Comparison of ENCODE assay signal across 17 cellular contexts in genomic region chr12:52788876-52789636, GRCh38. TPM values are rescaled to one million over a fixed set of nuclear protein-coding genes. Genes with fewer than 3 reads are reported as not detected.
A peak's percentile ranks its signal among the peaks of the same experiment; 100 is the strongest.
DNase-seq lines count a peak whose midpoint lies in the region; ATAC-seq and TF ChIP-seq lines count a peak whose summit lies in the region.
"Had no signal": no experiment of that assay in that cellular context is flagged by ENCODE, and none has a peak within 500 bp of the region (broad histone marks: within the 10 kb centered on the region; RNA-seq: fewer than 3 reads in every experiment).

No MANE protein-coding gene starts in this region.

- H3K9me3 Mint-ChIP-seq in activated T-cell treated with anti-CD3 and anti-CD28 coated beads, Interleukin-2, amount 50 U/mL, for 4 hours: peaks cover 3% of the 10 kb centered on the region
- H3K9me3 Mint-ChIP-seq in nephron progenitor cell: no peaks in the 10 kb centered on the region
- H3K9me3 Mint-ChIP-seq in activated T-helper 17 cell treated with anti-CD3 and anti-CD28 coated beads, Interleukin-2, amount 50 U/mL, for 72 hours: no peaks in the 10 kb centered on the region
- H3K9me3 Mint-ChIP-seq: CD8-positive, alpha-beta T cell had no signal

- H3K36me3 Mint-ChIP-seq in activated T-cell treated with anti-CD3 and anti-CD28 coated beads, Interleukin-2, amount 50 U/mL, for 4 hours (ENCODE audit: insufficient read depth): no peaks in the 10 kb centered on the region
- H3K36me3 Mint-ChIP-seq in nephron progenitor cell (ENCODE audit: low read depth): no peaks in the 10 kb centered on the region
- H3K36me3 Mint-ChIP-seq in activated T-helper 17 cell treated with anti-CD3 and anti-CD28 coated beads, Interleukin-2, amount 50 U/mL, for 72 hours (ENCODE audit: low read depth): no peaks in the 10 kb centered on the region
- H3K36me3 Mint-ChIP-seq: CD14-positive monocyte; CD8-positive, alpha-beta T cell had no signal

- ATAC-seq in activated T-cell treated with anti-CD3 and anti-CD28 coated beads, Interleukin-2, amount 50 U/mL, for 4 hours: no peak
- ATAC-seq in heart left ventricle: no peak
- no peak for ATAC-seq in activated T-helper 17 cell treated with anti-CD3 and anti-CD28 coated beads, Interleukin-2, amount 50 U/mL, for 72 hours (replicated peaks)
- ATAC-seq: CD8-positive, alpha-beta T cell; HCT116 had no signal

- TF ChIP-seq CTCF in heart left ventricle (IDR thresholded peaks at IDR 0.05) (no peak), nephron progenitor cell (IDR thresholded peaks at IDR 0.05) (no peak)

- 90 to 95% (median 93%) methylated on average over 11 of the region's 11 CpGs for WGBS in heart left ventricle, 4 donors

- peaks cover 0 to 6% (median 0%) of the 10 kb centered on the region in 12 donors for H3K4me1 ChIP-seq in heart left ventricle

- peaks cover 0 to 46% (median 20%) of the 10 kb centered on the region in 9 donors for H3K27me3 ChIP-seq in heart left ventricle

- no peak for TF ChIP-seq POLR2A in heart left ventricle (IDR thresholded peaks at IDR 0.05)

- no peak overlapping the region for H3K4me3 ChIP-seq in heart left ventricle

- peaks cover 7% of the 10 kb centered on the region for H3K4me1 Mint-ChIP-seq in activated T-cell treated with anti-CD3 and anti-CD28 coated beads, Interleukin-2, amount 50 U/mL, for 4 hours (ENCODE audit: low read depth)
- no peaks in the 10 kb centered on the region for H3K4me1 Mint-ChIP-seq in nephron progenitor cell
- H3K4me1 Mint-ChIP-seq in activated T-helper 17 cell treated with anti-CD3 and anti-CD28 coated beads, Interleukin-2, amount 50 U/mL, for 72 hours: no peaks in the 10 kb centered on the region

- peaks cover 33% of the 10 kb centered on the region for H3K27me3 Mint-ChIP-seq in activated T-cell treated with anti-CD3 and anti-CD28 coated beads, Interleukin-2, amount 50 U/mL, for 4 hours (ENCODE audit: low read depth)
- H3K27me3 Mint-ChIP-seq in nephron progenitor cell (ENCODE audit: low read depth, poor library complexity): peaks cover 64% of the 10 kb centered on the region
- H3K27me3 Mint-ChIP-seq in activated T-helper 17 cell treated with anti-CD3 and anti-CD28 coated beads, Interleukin-2, amount 50 U/mL, for 72 hours: peaks cover 41% of the 10 kb centered on the region

- H3K4me3 Mint-ChIP-seq in activated T-cell treated with anti-CD3 and anti-CD28 coated beads, Interleukin-2, amount 50 U/mL, for 4 hours: peak overlapping the region; percentile 8
- H3K4me3 Mint-ChIP-seq in nephron progenitor cell: peak overlapping the region; percentile 49
- H3K4me3 Mint-ChIP-seq in activated T-helper 17 cell treated with anti-CD3 and anti-CD28 coated beads, Interleukin-2, amount 50 U/mL, for 72 hours: no peak overlapping the region
- H3K4me3 Mint-ChIP-seq: CD8-positive, alpha-beta T cell had no signal

- peak overlapping the region; percentile 47 for H3K27ac Mint-ChIP-seq in nephron progenitor cell
- no peak overlapping the region for H3K27ac Mint-ChIP-seq in activated T-helper 17 cell treated with anti-CD3 and anti-CD28 coated beads, Interleukin-2, amount 50 U/mL, for 72 hours
- H3K27ac Mint-ChIP-seq: CD14-positive monocyte; CD8-positive, alpha-beta T cell had no signal

- no peaks in the 10 kb centered on the region for H3K9me3 ChIP-seq in heart left ventricle

- H3K36me3 ChIP-seq in heart left ventricle: no peaks in the 10 kb centered on the region

- no peak overlapping the region for H3K27ac ChIP-seq in heart left ventricle
- H3K27ac ChIP-seq: 22Rv1, HL-60 had no signal

- no peak for DNase-seq in activated T-cell treated with anti-CD3 and anti-CD28 coated beads, Interleukin-2, amount 50 U/mL, for 4 hours
- DNase-seq in activated T-cell treated with anti-CD3 and anti-CD28 coated beads, Interleukin-2, amount 50 U/mL, for 48 hours: no peak
- DNase-seq in cardiac septum (ENCODE audit: low spot score) (peak; percentile 33), heart left ventricle (no peak), nephron progenitor cell (no peak), DMS114 treated with DMSO at 0.1 percent for 48 hours (lab: John Stamatoyannopoulos, UW; ENCODE audit: unreplicated experiment) (no peak)
- DNase-seq: CD8-positive, alpha-beta T cell; COR-L47; DMS53; GF-D8 had no signal

- intact Hi-C loops in cardiac septum (cut with DNase I): no loop called here
- intact Hi-C loops in heart left ventricle (cut with DNase I): no loop called here

RNA-seq across cellular contexts. Expression of gene KRT3, which starts 6.9 kb away (rescaled TPM):
- total RNA-seq in activated T-cell treated with anti-CD3 and anti-CD28 coated beads, Interleukin-2, amount 50 U/mL, for 4 hours: not detected
- total RNA-seq in cardiac septum: not detected
- not detected for total RNA-seq in heart left ventricle
- not detected for polyA plus RNA-seq in heart left ventricle
- not detected for total RNA-seq in activated T-helper 17 cell treated with anti-CD3 and anti-CD28 coated beads, Interleukin-2, amount 50 U/mL, for 72 hours
- total RNA-seq: A673; CD8-positive, alpha-beta T cell had no signal
- polyA plus RNA-seq: BJ, CD14-positive monocyte had no signal

RNA-seq across cellular contexts. Expression of gene KRT76, which starts 11.9 kb away (rescaled TPM):
- total RNA-seq in activated T-cell treated with anti-CD3 and anti-CD28 coated beads, Interleukin-2, amount 50 U/mL, for 4 hours: not detected
- total RNA-seq in cardiac septum (not detected), heart left ventricle (not detected)
- polyA plus RNA-seq in heart left ventricle: not detected
- total RNA-seq in activated T-helper 17 cell treated with anti-CD3 and anti-CD28 coated beads, Interleukin-2, amount 50 U/mL, for 72 hours: not detected
- total RNA-seq: A673; CD8-positive, alpha-beta T cell had no signal
- polyA plus RNA-seq: BJ, CD14-positive monocyte had no signal

RNA-seq across cellular contexts. Expression of gene KRT4, which starts 24.9 kb away (rescaled TPM):
- total RNA-seq in activated T-cell treated with anti-CD3 and anti-CD28 coated beads, Interleukin-2, amount 50 U/mL, for 4 hours: not detected
- total RNA-seq in cardiac septum (not detected), heart left ventricle (not detected)
- under 1 TPM in 1 of 2 donors, not detected in 1; 0.51 TPM for polyA plus RNA-seq in heart left ventricle
- total RNA-seq in activated T-helper 17 cell treated with anti-CD3 and anti-CD28 coated beads, Interleukin-2, amount 50 U/mL, for 72 hours: not detected
- total RNA-seq: A673; CD8-positive, alpha-beta T cell had no signal
- polyA plus RNA-seq: CD14-positive monocyte had no signal

RNA-seq across cellular contexts. Expression of gene KRT79, which starts 45.1 kb away (rescaled TPM):
- total RNA-seq in activated T-cell treated with anti-CD3 and anti-CD28 coated beads, Interleukin-2, amount 50 U/mL, for 4 hours: under 1 TPM in 2 of 3 donors, not detected in 1; 0.10 to 0.16 TPM
- total RNA-seq in cardiac septum: not detected
- total RNA-seq in heart left ventricle: not detected
- polyA plus RNA-seq in heart left ventricle: under 1 TPM in 1 of 2 donors, not detected in 1; 0.24 TPM
- total RNA-seq in activated T-helper 17 cell treated with anti-CD3 and anti-CD28 coated beads, Interleukin-2, amount 50 U/mL, for 72 hours: under 1 TPM in 1 of 2 donors, not detected in 1; 0.82 TPM
- total RNA-seq: A673; CD8-positive, alpha-beta T cell had no signal
- polyA plus RNA-seq: BJ, CD14-positive monocyte had no signal

RNA-seq across cellular contexts. Expression of gene KRT78, which starts 59.7 kb away (rescaled TPM):
- not detected for total RNA-seq in activated T-cell treated with anti-CD3 and anti-CD28 coated beads, Interleukin-2, amount 50 U/mL, for 4 hours
- total RNA-seq in cardiac septum (not detected), heart left ventricle (not detected)
- polyA plus RNA-seq in heart left ventricle: under 1 TPM in 1 of 2 donors, not detected in 1; 0.14 TPM
- total RNA-seq in activated T-helper 17 cell treated with anti-CD3 and anti-CD28 coated beads, Interleukin-2, amount 50 U/mL, for 72 hours: not detected
- total RNA-seq: A673; CD8-positive, alpha-beta T cell had no signal
- polyA plus RNA-seq: BJ, CD14-positive monocyte had no signal
